Comparison of ENCODE assay signal across 9 cellular contexts in the genomic region with DNA sequence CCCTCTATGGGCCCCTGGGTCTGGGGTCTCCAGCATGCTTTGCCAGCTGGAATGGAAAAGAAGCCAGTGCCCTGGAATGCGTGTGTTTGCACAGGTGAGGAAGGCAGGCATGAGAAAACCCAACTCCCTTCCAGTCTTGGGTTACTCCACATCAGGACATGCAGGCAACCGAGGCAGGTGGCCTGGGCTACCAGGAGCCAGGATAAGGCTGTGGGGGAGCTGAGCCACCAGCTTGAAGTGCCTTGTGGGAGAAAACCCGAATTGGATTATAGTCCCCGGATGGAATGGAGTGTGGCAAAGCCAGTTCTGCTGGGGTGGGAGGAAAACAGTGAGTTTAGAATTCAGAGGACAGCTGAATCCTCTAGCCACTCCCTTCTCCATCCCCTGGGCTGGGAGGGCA. TPM values are rescaled to one million over a fixed set of nuclear protein-coding genes. Genes with fewer than 3 reads are reported as not detected.
DNase-seq lines count a peak whose midpoint lies in the region; ATAC-seq, FAIRE-seq and TF ChIP-seq lines count a peak whose summit lies in the region.
"Had no signal": no experiment of that assay in that cellular context is flagged by ENCODE, and none has a peak within 500 bp of the region (broad histone marks: within the 10 kb centered on the region; RNA-seq: fewer than 3 reads in every experiment).

No MANE protein-coding gene starts in this region.

- intact Hi-C loops in Panc1 (cut with micrococcal nuclease; ENCODE audit: unreplicated experiment): no loop called here
- intact Hi-C loops in endothelial cell of umbilical vein (cut with micrococcal nuclease): no loop called here
- intact Hi-C loops in posterior vena cava (cut with DNase I): no loop called here

- no peaks in the 10 kb centered on the region for H3K9me2 ChIP-seq in MM.1S (replicated peaks; ENCODE audit: insufficient read depth, low read length)

- BruUV-seq in Panc1 (replicated peaks; lab: Mats Ljungman, UMichigan) (no TSS peak), endothelial cell of umbilical vein (replicated peaks; lab: Mats Ljungman, UMichigan) (no TSS peak)

- H4K20me1 ChIP-seq in MM.1S (ENCODE audit: insufficient read depth, low read length): no peaks in the 10 kb centered on the region
- no peaks in the 10 kb centered on the region for H4K20me1 ChIP-seq in endothelial cell of umbilical vein (replicated peaks; ENCODE audit: control insufficient read depth, extremely low read depth, insufficient read depth, low read length)

- no peaks in the 10 kb centered on the region for H3K36me3 ChIP-seq in MM.1S (replicated peaks; ENCODE audit: insufficient read depth, low read length)
- H3K36me3 ChIP-seq in Panc1 (ENCODE audit: control insufficient read depth, insufficient read depth, low read length): no peaks in the 10 kb centered on the region
- H3K36me3 ChIP-seq in endothelial cell of umbilical vein (ENCODE audit: control insufficient read depth in 2 of 2, extremely low read depth in 1 of 2, insufficient read depth in 2 of 2, low read length in 2 of 2): no peaks in the 10 kb centered on the region
- H3K36me3 ChIP-seq: heart right ventricle had no signal

- dilution Hi-C loops in endothelial cell of umbilical vein (cut with MboI; ENCODE audit: extremely low pct_ligation_motif_present, low sequenced_read_pairs): no loop called here

- H3K79me2 ChIP-seq in MM.1S (ENCODE audit: low read length) (no peaks in the 10 kb centered on the region), endothelial cell of umbilical vein (ENCODE audit: control insufficient read depth, insufficient read depth, low read length) (no peaks in the 10 kb centered on the region)

- H3K4me3 ChIP-seq in MM.1S (ENCODE audit: low read length) (no peak overlapping the region), Panc1 (ENCODE audit: low read depth in 2 of 2, low read length in 2 of 2) (no peak overlapping the region), endothelial cell of umbilical vein (replicated peaks in 1 of 3; ENCODE audit: insufficient read depth in 1 of 3, low read depth in 1 of 3, low read length in 3 of 3) (no peak overlapping the region)
- H3K4me3 ChIP-seq: heart right ventricle had no signal

- no peak overlapping the region for H3K4me3 Mint-ChIP-seq in effector memory CD8-positive, alpha-beta T cell

- DNase-seq in ELR (ENCODE audit: low read depth): peak; percentile 79
- peak; percentile 72 for DNase-seq in MM.1S
- no peak for DNase-seq in Panc1 (ENCODE audit: low read depth, low spot score)
- DNase-seq in endothelial cell of umbilical vein (ENCODE audit: low read depth, low spot score): peak; percentile 11
- peak; percentile 70 for DNase-seq in renal cortical epithelial cell (ENCODE audit: low read depth)
- DNase-seq in activated gamma-delta T cell treated with Interleukin-2 at 50 U/mL for 16 hours: no peak
- DNase-seq in posterior vena cava (ENCODE audit: low spot score): no peak
- no peak for DNase-seq in effector memory CD8-positive, alpha-beta T cell
- DNase-seq: heart right ventricle had no signal

- ATAC-seq in Panc1: peak; percentile 82
- ATAC-seq in effector memory CD8-positive, alpha-beta T cell (replicated peaks): no peak

- H2AFZ ChIP-seq in MM.1S (ENCODE audit: low read length) (no peak overlapping the region), endothelial cell of umbilical vein (ENCODE audit: low read depth, low read length) (no peak overlapping the region)

- FAIRE-seq in endothelial cell of umbilical vein (lab: Jason Lieb, UNC): no peak

- no peaks in the 10 kb centered on the region for H3F3A ChIP-seq in MM.1S (ENCODE audit: insufficient read depth, low read length)

- CTCF ChIA-PET in Panc1 (lab: Charles Lee) (interaction anchor here (0.8 kb wide), 1 partner anchor 65 kb away, joined by 3 read pairs; no protein-coding TSS in a partner anchor), endothelial cell of umbilical vein (lab: Charles Lee) (interaction anchor here (0.7 to 4.3 kb wide), 6 partner anchors 12 to 69 kb away, joined by 3 to 17 read pairs (median 4); no protein-coding TSS in a partner anchor)

- H3K9me1 ChIP-seq in endothelial cell of umbilical vein (replicated peaks; ENCODE audit: control insufficient read depth, extremely low read depth, insufficient read depth, low read length): no peaks in the 10 kb centered on the region

- H3K4me1 Mint-ChIP-seq in effector memory CD8-positive, alpha-beta T cell (ENCODE audit: low read depth in 2 of 2): peaks cover 0 to 5% of the 10 kb centered on the region in 2 donors

- H3K27ac ChIP-seq in MM.1S (ENCODE audit: low read length) (no peak overlapping the region), Panc1 (ENCODE audit: low read length) (no peak overlapping the region), endothelial cell of umbilical vein (ENCODE audit: insufficient read depth, low read depth, low read length) (no peak overlapping the region)
- H3K27ac ChIP-seq: heart right ventricle had no signal

- H3K36me3 Mint-ChIP-seq in effector memory CD8-positive, alpha-beta T cell (ENCODE audit: insufficient read depth): no peaks in the 10 kb centered on the region

- H3K9me3 ChIP-seq in MM.1S (replicated peaks; ENCODE audit: insufficient read depth, low read length): no peaks in the 10 kb centered on the region
- H3K9me3 ChIP-seq in Panc1 (ENCODE audit: control insufficient read depth, insufficient read depth, low read depth, low read length): no peaks in the 10 kb centered on the region
- no peaks in the 10 kb centered on the region for H3K9me3 ChIP-seq in endothelial cell of umbilical vein (replicated peaks; ENCODE audit: control insufficient read depth, insufficient read depth, low read length)
- H3K9me3 ChIP-seq: heart right ventricle had no signal

- no peak for TF ChIP-seq POLR2A in endothelial cell of umbilical vein (IDR thresholded peaks at IDR 0.05; ENCODE audit: low read depth, low read length)

- H3K27ac Mint-ChIP-seq in effector memory CD8-positive, alpha-beta T cell: no peak overlapping the region

- H3K4me1 ChIP-seq in MM.1S (ENCODE audit: low read length): no peaks in the 10 kb centered on the region
- H3K4me1 ChIP-seq in Panc1 (ENCODE audit: control insufficient read depth, insufficient read depth, low read length): peaks cover 17% of the 10 kb centered on the region
- no peaks in the 10 kb centered on the region for H3K4me1 ChIP-seq in endothelial cell of umbilical vein (ENCODE audit: control insufficient read depth, extremely low read depth, insufficient read depth, low read length)

- TF ChIP-seq CTCF in MM.1S (IDR thresholded peaks at IDR 0.05; ENCODE audit: low read length) (no peak), Panc1 (IDR thresholded peaks at IDR 0.05) (no peak), endothelial cell of umbilical vein (IDR thresholded peaks at IDR 0.05; ENCODE audit: extremely low read depth in 1 of 2, insufficient read depth in 1 of 2, low read depth in 1 of 2, low read length in 2 of 2) (no peak)

- H3K27me3 ChIP-seq in MM.1S (replicated peaks; ENCODE audit: insufficient read depth, low read length): peaks cover 75% of the 10 kb centered on the region
- no peaks in the 10 kb centered on the region for H3K27me3 ChIP-seq in Panc1 (ENCODE audit: control insufficient read depth, insufficient read depth, low read length)
- peaks cover 5 to 19% of the 10 kb centered on the region in 2 experiments for H3K27me3 ChIP-seq in endothelial cell of umbilical vein (ENCODE audit: control insufficient read depth in 2 of 2, insufficient read depth in 2 of 2, low read length in 2 of 2)

- in situ Hi-C loops in Panc1 (cut with HindIII; ENCODE audit: low pct_unique_long_range_greater_than_20kb, low sequenced_read_pairs): no loop called here

- peaks cover 63 to 100% of the 10 kb centered on the region in 2 donors for H3K27me3 Mint-ChIP-seq in effector memory CD8-positive, alpha-beta T cell

- POLR2A ChIA-PET in Panc1 (lab: Charles Lee) (interaction anchor here (0.6 kb wide), 1 partner anchor 58 kb away, joined by 3 read pairs; no protein-coding TSS in a partner anchor), endothelial cell of umbilical vein (lab: Charles Lee) (no interaction called here)

- no peak overlapping the region for H3K9ac ChIP-seq in MM.1S (ENCODE audit: low read length)
- H3K9ac ChIP-seq in endothelial cell of umbilical vein (replicated peaks; ENCODE audit: extremely low read depth, insufficient read depth, low read length): no peak overlapping the region

- H3K4me2 ChIP-seq in MM.1S (ENCODE audit: low read depth, low read length): no peak overlapping the region
- H3K4me2 ChIP-seq in endothelial cell of umbilical vein (ENCODE audit: insufficient read depth, low read length): no peak overlapping the region

- no peaks in the 10 kb centered on the region for H3K9me3 Mint-ChIP-seq in effector memory CD8-positive, alpha-beta T cell

TF ChIP-seq in endothelial cell of umbilical vein, 7 proteins besides CTCF, POLR2A, EP300 and RAD21:
- no peak for TF ChIP-seq MYC (IDR thresholded peaks at IDR 0.05; ENCODE audit: low read depth, low read length)
- TF ChIP-seq POLR2AphosphoS5 (IDR thresholded peaks at IDR 0.05; ENCODE audit: insufficient read depth, low read depth, low read length): no peak
- TF ChIP-seq EZH2 (IDR thresholded peaks at IDR 0.05; ENCODE audit: borderline replicate concordance, low read depth, low read length, severe bottlenecking): no peak
- no peak for TF ChIP-seq JUN (IDR thresholded peaks at IDR 0.05; ENCODE audit: borderline replicate concordance, insufficient read depth, insufficient read length, low read depth)
- TF ChIP-seq GATA2 (IDR thresholded peaks at IDR 0.05; ENCODE audit: insufficient read depth, insufficient read length, low read depth, low read length): no peak
- no peak for TF ChIP-seq MAX (IDR thresholded peaks at IDR 0.05; ENCODE audit: insufficient read depth, insufficient read length)
- TF ChIP-seq FOS (IDR thresholded peaks at IDR 0.05; ENCODE audit: borderline replicate concordance, insufficient read depth, low read length): no peak

RNA-seq across cellular contexts. Expression of gene SRCIN1, which starts 7.2 kb away (rescaled TPM):
- total RNA-seq in Panc1 (2021; ENCODE audit: unreplicated experiment) (12.8 TPM), endothelial cell of umbilical vein (0.12 and 0.35 TPM in 2 replicates), renal cortical epithelial cell (0.17 and 0.25 TPM in 2 replicates), posterior vena cava (1 to 10 TPM in 1 of 2 donors, under 1 TPM in 1; 0.93 to 1.2 TPM)
- 13.0 TPM for polyA plus RNA-seq in Panc1 (2012; ENCODE audit: insufficient read length)
- polyA plus RNA-seq in endothelial cell of umbilical vein: 0.15 and 0.37 TPM in 2 replicates
- 0.04 TPM in 2 replicates for polyA plus RNA-seq in endothelial cell of umbilical vein (2011; cell fraction: cytosol; rRNA removed)
- 0.24 and 0.29 TPM in 2 replicates for polyA plus RNA-seq in endothelial cell of umbilical vein (2011; cell fraction: nucleus; rRNA removed)
- polyA plus RNA-seq in endothelial cell of umbilical vein (2012): 0.08 and 0.37 TPM in 2 replicates
- 0.19 and 0.32 TPM in 2 replicates for polyA minus RNA-seq in endothelial cell of umbilical vein
- polyA minus RNA-seq in endothelial cell of umbilical vein (2011; cell fraction: cytosol; rRNA and poly(A)+ RNA removed): 1.3 TPM
- polyA minus RNA-seq in endothelial cell of umbilical vein (2011; cell fraction: nucleus; rRNA and poly(A)+ RNA removed): 0.43 TPM in 1 of 2 replicates, not detected in the other

Comparison
In these comparisons a context has a peak if more than half of its experiments do, and no peak if none do; other contexts are left out.
1. DNase-seq: peak in ELR (single experiment), MM.1S (single experiment), endothelial cell of umbilical vein (single experiment) and renal cortical epithelial cell (single experiment); none in Panc1 (single experiment), activated gamma-delta T cell treated with Interleukin-2 at 50 U/mL for 16 hours (single experiment), posterior vena cava (single experiment) and effector memory CD8-positive, alpha-beta T cell (0 of 3).